In genomic region chr1:6276765-6277555, GRCh38 we compare ENCODE assay signal across 24 cellular contexts. TPM values are rescaled to one million over a fixed set of nuclear protein-coding genes. Genes with fewer than 3 reads are reported as not detected.
A peak's percentile ranks its signal among the peaks of the same experiment; 100 is the strongest.
DNase-seq lines count a peak whose midpoint lies in the region; ATAC-seq and TF ChIP-seq lines count a peak whose summit lies in the region.
"Had no signal": no experiment of that assay in that cellular context is flagged by ENCODE, and none has a peak within 500 bp of the region (broad histone marks: within the 10 kb centered on the region; RNA-seq: fewer than 3 reads in every experiment).

No MANE protein-coding gene starts in this region.

- no peaks in the 10 kb centered on the region for H3K9me3 ChIP-seq in mucosa of descending colon
- no peaks in the 10 kb centered on the region for H3K9me3 ChIP-seq in skeletal muscle tissue (ENCODE audit: control insufficient read depth in 3 of 3, low read length in 3 of 3)
- H3K9me3 ChIP-seq: SK-N-SH, thyroid gland had no signal

- H3K36me3 ChIP-seq in mucosa of descending colon (ENCODE audit: low read depth) = no peaks in the 10 kb centered on the region
- H3K36me3 ChIP-seq in skeletal muscle tissue (ENCODE audit: control insufficient read depth in 3 of 3, insufficient read depth in 3 of 3, low read length in 3 of 3) = no peaks in the 10 kb centered on the region
- H3K36me3 ChIP-seq: thyroid gland had no signal

- H3K4me3 ChIP-seq in mucosa of descending colon = no peak overlapping the region
- H3K4me3 ChIP-seq in skeletal muscle tissue (ENCODE audit: low read length in 3 of 3) = peak overlapping the region in 1 of 3 donors; percentile 72
- H3K4me3 ChIP-seq: PC-9, skin epidermis, thyroid gland had no signal

- TF ChIP-seq CTCF in HFFc6 (IDR thresholded peaks at IDR 0.05) (no peak), brain (conservative IDR thresholded peaks at IDR 0.05) (no peak), mucosa of descending colon (IDR thresholded peaks at IDR 0.05) (no peak)

- H3K27ac Mint-ChIP-seq in HFFc6 = peak overlapping the region; percentile 95
- H3K27ac Mint-ChIP-seq in brain = peak overlapping the region; percentile 83 to 99 (median 84)
- H3K27ac Mint-ChIP-seq: activated CD4-positive, alpha-beta T cell treated with anti-CD3 and anti-CD28 coated beads for 36 hours had no signal

- no peaks in the 10 kb centered on the region for H3K27me3 ChIP-seq in skeletal muscle tissue (ENCODE audit: control insufficient read depth in 3 of 3, insufficient read depth in 3 of 3, low read length in 3 of 3)
- H3K27me3 ChIP-seq: thyroid gland had no signal

- H3K9me3 Mint-ChIP-seq in HFFc6 (no peaks in the 10 kb centered on the region), brain (peaks cover 0 to 2% (median 0%) of the 10 kb centered on the region in 5 experiments)

- H3K27me3 Mint-ChIP-seq in HFFc6 (ENCODE audit: insufficient read depth) = peaks cover 1% of the 10 kb centered on the region
- H3K27me3 Mint-ChIP-seq in brain = no peaks in the 10 kb centered on the region
- H3K27me3 Mint-ChIP-seq: activated CD4-positive, alpha-beta T cell treated with anti-CD3 and anti-CD28 coated beads for 36 hours had no signal

- intact Hi-C loops in mucosa of descending colon (cut with DNase I, micrococcal nuclease) = no loop called here

- H3K4me1 ChIP-seq in mucosa of descending colon (ENCODE audit: low read depth) (peaks cover 25% of the 10 kb centered on the region), skeletal muscle tissue (ENCODE audit: control insufficient read depth in 3 of 3, insufficient read depth in 3 of 3, low read length in 3 of 3) (peaks cover 15 to 20% (median 15%) of the 10 kb centered on the region in 3 donors)
- H3K4me1 ChIP-seq: thyroid gland had no signal

- ATAC-seq in mucosa of descending colon = no peak
- ATAC-seq: activated CD4-positive, alpha-beta T cell treated with anti-CD3 and anti-CD28 coated beads for 36 hours had no signal

- peak overlapping the region; percentile 83 for H3K27ac ChIP-seq in skeletal muscle tissue (ENCODE audit: low read depth, low read length)
- H3K27ac ChIP-seq: KMS-11, PC-9, thyroid gland had no signal

- peak overlapping the region in 1 of 3 donors; percentile 76 for H3K9ac ChIP-seq in skeletal muscle tissue (ENCODE audit: low read depth in 1 of 3, low read length in 3 of 3)
- H3K9ac ChIP-seq: KMS-11, SK-N-SH had no signal

- peaks cover 28% of the 10 kb centered on the region for H3K4me1 Mint-ChIP-seq in HFFc6 (ENCODE audit: low read depth)
- peaks cover 76% of the 10 kb centered on the region for H3K4me1 Mint-ChIP-seq in brain
- H3K4me1 Mint-ChIP-seq: activated CD4-positive, alpha-beta T cell treated with anti-CD3 and anti-CD28 coated beads for 36 hours had no signal

- no peaks in the 10 kb centered on the region for H3K36me3 Mint-ChIP-seq in HFFc6 (ENCODE audit: low read depth)
- no peaks in the 10 kb centered on the region for H3K36me3 Mint-ChIP-seq in brain

- H3K4me3 Mint-ChIP-seq in HFFc6 (peak overlapping the region; percentile 71), brain (peak overlapping the region in 4 of 5 experiments; percentile 17 to 77 (median 42))
- H3K4me3 Mint-ChIP-seq: activated CD4-positive, alpha-beta T cell treated with anti-CD3 and anti-CD28 coated beads for 36 hours had no signal

- DNase-seq in HFFc6 (no peak), mucosa of descending colon (peak in 2 of 3 donors; percentile 50 to 55), NCI-H526 treated with DMSO at 0.1 percent for 48 hours (lab: John Stamatoyannopoulos, UW) (no peak), NCI-H2196 (lab: John Stamatoyannopoulos, UW; ENCODE audit: unreplicated experiment) (no peak), cerebellar nuclear complex (lab: John Stamatoyannopoulos, UW) (no peak)
- DNase-seq: activated CD4-positive, alpha-beta T cell treated with anti-CD3 and anti-CD28 coated beads for 36 hours; activated CD8-positive, alpha-beta memory T cell treated with anti-CD3 and anti-CD28 coated beads, Interleukin-2, amount 50 U/mL, for 48 hours; activated gamma-delta T cell treated with Interleukin-2 at 50 U/mL for 16 hours; dermis blood vessel endothelial cell; GOT3; NCI-H2081 treated with DMSO at 0.1 percent for 48 hours; PC-9; SK-N-SH; T1000; thyroid gland had no signal

RNA-seq across cellular contexts. Expression of gene GPR153, which starts 16.1 kb away (rescaled TPM):
- 1 to 10 TPM; 6.0 to 7.9 (median 7.2) TPM for total RNA-seq in HFFc6 (2021; fragmentation: NEBNext Ultra II Directional; extraction: Animal tissue kit (Norgen Biotek cat#: 25700))
- 4.4 TPM for polyA plus RNA-seq in brain (ENCODE audit: insufficient read depth, low read depth, low replicate concordance)
- total RNA-seq in mucosa of descending colon = 10 to 100 TPM; 20.2 to 28.3 (median 20.4) TPM
- 4.7 TPM for total RNA-seq in skeletal muscle tissue

RNA-seq across cellular contexts. Expression of gene HES3, which starts 33.0 kb away (rescaled TPM):
- not detected for total RNA-seq in HFFc6 (2021; fragmentation: NEBNext Ultra II Directional; extraction: Animal tissue kit (Norgen Biotek cat#: 25700))
- not detected for polyA plus RNA-seq in brain (ENCODE audit: insufficient read depth, low read depth, low replicate concordance)
- not detected for total RNA-seq in mucosa of descending colon
- total RNA-seq in skeletal muscle tissue = not detected
- total RNA-seq: activated CD4-positive, alpha-beta T cell treated with anti-CD3 and anti-CD28 coated beads for 36 hours; aorta; dermis blood vessel endothelial cell; epithelial cell of proximal tubule; glomerular endothelial cell; lung microvascular endothelial cell; PC-9; thyroid gland had no signal
- polyA plus RNA-seq: aorta, BJ, SK-N-SH had no signal

RNA-seq across cellular contexts. Expression of gene ICMT, which starts 41.2 kb away (rescaled TPM):
- 100 to 1,000 TPM in 2 of 6 experiments, 10 to 100 TPM in 4; 89.8 to 116 (median 96.0) TPM for total RNA-seq in HFFc6 (2021; fragmentation: NEBNext Ultra II Directional; extraction: Animal tissue kit (Norgen Biotek cat#: 25700))
- 68.0 TPM for polyA plus RNA-seq in brain (ENCODE audit: insufficient read depth, low read depth, low replicate concordance)
- total RNA-seq in mucosa of descending colon = 10 to 100 TPM; 50.4 to 72.3 (median 55.8) TPM
- 31.8 TPM for total RNA-seq in skeletal muscle tissue

Comparison
In these comparisons a context has a peak if more than half of its experiments do, and no peak if none do; other contexts are left out.
1. DNase-seq: peak in mucosa of descending colon (2 of 3); none in HFFc6 (single experiment), NCI-H526 treated with DMSO at 0.1 percent for 48 hours (single experiment), NCI-H2196 (single experiment) and cerebellar nuclear complex (0 of 2).